In the genomic region with DNA sequence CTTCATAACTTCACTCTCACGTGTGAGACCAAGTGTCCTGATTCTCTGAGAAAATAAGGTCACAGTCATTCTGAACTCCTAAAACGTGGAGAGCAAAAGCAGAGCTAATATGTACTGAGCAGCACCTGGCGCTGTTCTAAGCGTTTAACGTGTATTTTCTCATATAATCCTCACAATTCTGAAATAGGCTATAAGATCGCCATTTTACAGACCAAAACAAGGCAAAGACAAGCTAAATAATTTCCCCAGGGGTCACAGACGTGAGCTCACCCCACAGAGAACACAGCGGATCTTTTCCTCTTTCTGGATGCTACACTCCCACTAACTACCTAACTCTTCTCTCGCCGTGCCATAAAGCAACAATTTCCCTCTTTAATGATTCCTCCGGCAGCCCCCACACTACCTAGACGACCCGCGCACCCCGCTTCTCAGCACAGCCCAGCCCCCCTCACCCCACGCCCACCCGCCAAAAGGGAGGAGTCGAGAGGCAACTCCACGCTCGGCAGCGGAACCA, we compare ENCODE assay signal across 1 cellular context.
TF ChIP-seq lines count a peak whose summit lies in the region.

No MANE protein-coding gene starts in this region.

TF ChIP-seq in K562, 482 proteins besides CTCF, POLR2A, EP300 and RAD21 (continued from another document and continues in another):
- 0 out of 2 replicates have a peak, but pooled peaks have one; percentile 21 for TF ChIP-seq ZNF41 (CRISPR knock-in tag; conservative IDR thresholded peaks at IDR 0.05)
- 0 out of 2 replicates have a peak, but pooled peaks have one; percentile 20 for TF ChIP-seq PHB2 (IDR thresholded peaks at IDR 0.05; ENCODE audit: low read depth)
- no peak for TF ChIP-seq BACH1 (tag; IDR thresholded peaks at IDR 0.05)
- TF ChIP-seq ZNF695 (CRISPR knock-in tag; IDR thresholded peaks at IDR 0.05) = no peak
- peak; percentile 47 for TF ChIP-seq TAF9B (IDR thresholded peaks at IDR 0.05; ENCODE audit: partially characterized antibody)
- TF ChIP-seq HDAC2 (IDR thresholded peaks at IDR 0.05) = 0 out of 2 replicates have a peak, but pooled peaks have one; percentile 14
- no peak for TF ChIP-seq RBM25 (IDR thresholded peaks at IDR 0.05; ENCODE audit: low read depth, low read length, severe bottlenecking)
- TF ChIP-seq SP1 (CRISPR knock-in tag; IDR thresholded peaks at IDR 0.05) = 0 out of 2 replicates have a peak, but pooled peaks have one; percentile 32
- TF ChIP-seq OTX1 (CRISPR knock-in tag; IDR thresholded peaks at IDR 0.05) = 0 out of 2 replicates have a peak, but pooled peaks have one; percentile 30
- TF ChIP-seq, protein P1, sequence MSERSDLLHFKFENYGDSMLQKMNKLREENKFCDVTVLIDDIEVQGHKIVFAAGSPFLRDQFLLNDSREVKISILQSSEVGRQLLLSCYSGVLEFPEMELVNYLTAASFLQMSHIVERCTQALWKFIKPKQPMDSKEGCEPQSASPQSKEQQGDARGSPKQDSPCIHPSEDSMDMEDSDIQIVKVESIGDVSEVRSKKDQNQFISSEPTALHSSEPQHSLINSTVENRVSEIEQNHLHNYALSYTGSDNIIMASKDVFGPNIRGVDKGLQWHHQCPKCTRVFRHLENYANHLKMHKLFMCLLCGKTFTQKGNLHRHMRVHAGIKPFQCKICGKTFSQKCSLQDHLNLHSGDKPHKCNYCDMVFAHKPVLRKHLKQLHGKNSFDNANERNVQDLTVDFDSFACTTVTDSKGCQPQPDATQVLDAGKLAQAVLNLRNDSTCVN (CRISPR knock-in tag; IDR thresholded peaks at IDR 0.05) = 0 out of 2 replicates have a peak, but pooled peaks have one; percentile 45
- TF ChIP-seq ARID1B (IDR thresholded peaks at IDR 0.05) = 0 out of 2 replicates have a peak, but pooled peaks have one; percentile 32
- 0 out of 2 replicates have a peak, but pooled peaks have one; percentile 58 for TF ChIP-seq GATAD2B (IDR thresholded peaks at IDR 0.05; ENCODE audit: borderline replicate concordance)
- peak; percentile 26; the same call in 1 of the 2 replicates for TF ChIP-seq LARP7 (IDR thresholded peaks at IDR 0.05)
- TF ChIP-seq, protein P2, sequence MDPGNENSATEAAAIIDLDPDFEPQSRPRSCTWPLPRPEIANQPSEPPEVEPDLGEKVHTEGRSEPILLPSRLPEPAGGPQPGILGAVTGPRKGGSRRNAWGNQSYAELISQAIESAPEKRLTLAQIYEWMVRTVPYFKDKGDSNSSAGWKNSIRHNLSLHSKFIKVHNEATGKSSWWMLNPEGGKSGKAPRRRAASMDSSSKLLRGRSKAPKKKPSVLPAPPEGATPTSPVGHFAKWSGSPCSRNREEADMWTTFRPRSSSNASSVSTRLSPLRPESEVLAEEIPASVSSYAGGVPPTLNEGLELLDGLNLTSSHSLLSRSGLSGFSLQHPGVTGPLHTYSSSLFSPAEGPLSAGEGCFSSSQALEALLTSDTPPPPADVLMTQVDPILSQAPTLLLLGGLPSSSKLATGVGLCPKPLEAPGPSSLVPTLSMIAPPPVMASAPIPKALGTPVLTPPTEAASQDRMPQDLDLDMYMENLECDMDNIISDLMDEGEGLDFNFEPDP (CRISPR knock-in tag; IDR thresholded peaks at IDR 0.05) = 0 out of 2 replicates have a peak, but pooled peaks have one; percentile 65
- TF ChIP-seq ELF4 (CRISPR knock-in tag; IDR thresholded peaks at IDR 0.05) = peak; percentile 64; the same call in 1 of the 2 replicates
- 0 out of 2 replicates have a peak, but pooled peaks have one; percentile 8 for TF ChIP-seq CC2D1A (IDR thresholded peaks at IDR 0.05)
- 0 out of 2 replicates have a peak, but pooled peaks have one; percentile 20 for TF ChIP-seq TCF7 (IDR thresholded peaks at IDR 0.05; ENCODE audit: borderline replicate concordance)
- TF ChIP-seq SMARCA4 (IDR thresholded peaks at IDR 0.05) = peak; percentile 27
- no peak for TF ChIP-seq HEY1 (CRISPR knock-in tag; IDR thresholded peaks at IDR 0.05; ENCODE audit: borderline replicate concordance)
- TF ChIP-seq, protein P3, sequence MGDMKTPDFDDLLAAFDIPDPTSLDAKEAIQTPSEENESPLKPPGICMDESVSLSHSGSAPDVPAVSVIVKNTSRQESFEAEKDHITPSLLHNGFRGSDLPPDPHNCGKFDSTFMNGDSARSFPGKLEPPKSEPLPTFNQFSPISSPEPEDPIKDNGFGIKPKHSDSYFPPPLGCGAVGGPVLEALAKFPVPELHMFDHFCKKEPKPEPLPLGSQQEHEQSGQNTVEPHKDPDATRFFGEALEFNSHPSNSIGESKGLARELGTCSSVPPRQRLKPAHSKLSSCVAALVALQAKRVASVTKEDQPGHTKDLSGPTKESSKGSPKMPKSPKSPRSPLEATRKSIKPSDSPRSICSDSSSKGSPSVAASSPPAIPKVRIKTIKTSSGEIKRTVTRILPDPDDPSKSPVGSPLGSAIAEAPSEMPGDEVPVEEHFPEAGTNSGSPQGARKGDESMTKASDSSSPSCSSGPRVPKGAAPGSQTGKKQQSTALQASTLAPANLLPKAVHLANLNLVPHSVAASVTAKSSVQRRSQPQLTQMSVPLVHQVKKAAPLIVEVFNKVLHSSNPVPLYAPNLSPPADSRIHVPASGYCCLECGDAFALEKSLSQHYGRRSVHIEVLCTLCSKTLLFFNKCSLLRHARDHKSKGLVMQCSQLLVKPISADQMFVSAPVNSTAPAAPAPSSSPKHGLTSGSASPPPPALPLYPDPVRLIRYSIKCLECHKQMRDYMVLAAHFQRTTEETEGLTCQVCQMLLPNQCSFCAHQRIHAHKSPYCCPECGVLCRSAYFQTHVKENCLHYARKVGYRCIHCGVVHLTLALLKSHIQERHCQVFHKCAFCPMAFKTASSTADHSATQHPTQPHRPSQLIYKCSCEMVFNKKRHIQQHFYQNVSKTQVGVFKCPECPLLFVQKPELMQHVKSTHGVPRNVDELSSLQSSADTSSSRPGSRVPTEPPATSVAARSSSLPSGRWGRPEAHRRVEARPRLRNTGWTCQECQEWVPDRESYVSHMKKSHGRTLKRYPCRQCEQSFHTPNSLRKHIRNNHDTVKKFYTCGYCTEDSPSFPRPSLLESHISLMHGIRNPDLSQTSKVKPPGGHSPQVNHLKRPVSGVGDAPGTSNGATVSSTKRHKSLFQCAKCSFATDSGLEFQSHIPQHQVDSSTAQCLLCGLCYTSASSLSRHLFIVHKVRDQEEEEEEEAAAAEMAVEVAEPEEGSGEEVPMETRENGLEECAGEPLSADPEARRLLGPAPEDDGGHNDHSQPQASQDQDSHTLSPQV (IDR thresholded peaks at IDR 0.05) = 0 out of 2 replicates have a peak, but pooled peaks have one; percentile 24
- 0 out of 2 replicates have a peak, but pooled peaks have one; percentile 5 for TF ChIP-seq TCF3 (CRISPR knock-in tag; IDR thresholded peaks at IDR 0.05)
- TF ChIP-seq ZNF830 (CRISPR knock-in tag; IDR thresholded peaks at IDR 0.05) = 0 out of 2 replicates have a peak, but pooled peaks have one; percentile 39
- peak; percentile 26; the same call in 1 of the 2 replicates for TF ChIP-seq ZNF12 (CRISPR knock-in tag; IDR thresholded peaks at IDR 0.05)
- 0 out of 2 replicates have a peak, but pooled peaks have one; percentile 11 for TF ChIP-seq HLTF (IDR thresholded peaks at IDR 0.05)
- 0 out of 2 replicates have a peak, but pooled peaks have one; percentile 15 for TF ChIP-seq ZNF644 (tag; IDR thresholded peaks at IDR 0.05; ENCODE audit: low read depth)
- TF ChIP-seq, protein P4, sequence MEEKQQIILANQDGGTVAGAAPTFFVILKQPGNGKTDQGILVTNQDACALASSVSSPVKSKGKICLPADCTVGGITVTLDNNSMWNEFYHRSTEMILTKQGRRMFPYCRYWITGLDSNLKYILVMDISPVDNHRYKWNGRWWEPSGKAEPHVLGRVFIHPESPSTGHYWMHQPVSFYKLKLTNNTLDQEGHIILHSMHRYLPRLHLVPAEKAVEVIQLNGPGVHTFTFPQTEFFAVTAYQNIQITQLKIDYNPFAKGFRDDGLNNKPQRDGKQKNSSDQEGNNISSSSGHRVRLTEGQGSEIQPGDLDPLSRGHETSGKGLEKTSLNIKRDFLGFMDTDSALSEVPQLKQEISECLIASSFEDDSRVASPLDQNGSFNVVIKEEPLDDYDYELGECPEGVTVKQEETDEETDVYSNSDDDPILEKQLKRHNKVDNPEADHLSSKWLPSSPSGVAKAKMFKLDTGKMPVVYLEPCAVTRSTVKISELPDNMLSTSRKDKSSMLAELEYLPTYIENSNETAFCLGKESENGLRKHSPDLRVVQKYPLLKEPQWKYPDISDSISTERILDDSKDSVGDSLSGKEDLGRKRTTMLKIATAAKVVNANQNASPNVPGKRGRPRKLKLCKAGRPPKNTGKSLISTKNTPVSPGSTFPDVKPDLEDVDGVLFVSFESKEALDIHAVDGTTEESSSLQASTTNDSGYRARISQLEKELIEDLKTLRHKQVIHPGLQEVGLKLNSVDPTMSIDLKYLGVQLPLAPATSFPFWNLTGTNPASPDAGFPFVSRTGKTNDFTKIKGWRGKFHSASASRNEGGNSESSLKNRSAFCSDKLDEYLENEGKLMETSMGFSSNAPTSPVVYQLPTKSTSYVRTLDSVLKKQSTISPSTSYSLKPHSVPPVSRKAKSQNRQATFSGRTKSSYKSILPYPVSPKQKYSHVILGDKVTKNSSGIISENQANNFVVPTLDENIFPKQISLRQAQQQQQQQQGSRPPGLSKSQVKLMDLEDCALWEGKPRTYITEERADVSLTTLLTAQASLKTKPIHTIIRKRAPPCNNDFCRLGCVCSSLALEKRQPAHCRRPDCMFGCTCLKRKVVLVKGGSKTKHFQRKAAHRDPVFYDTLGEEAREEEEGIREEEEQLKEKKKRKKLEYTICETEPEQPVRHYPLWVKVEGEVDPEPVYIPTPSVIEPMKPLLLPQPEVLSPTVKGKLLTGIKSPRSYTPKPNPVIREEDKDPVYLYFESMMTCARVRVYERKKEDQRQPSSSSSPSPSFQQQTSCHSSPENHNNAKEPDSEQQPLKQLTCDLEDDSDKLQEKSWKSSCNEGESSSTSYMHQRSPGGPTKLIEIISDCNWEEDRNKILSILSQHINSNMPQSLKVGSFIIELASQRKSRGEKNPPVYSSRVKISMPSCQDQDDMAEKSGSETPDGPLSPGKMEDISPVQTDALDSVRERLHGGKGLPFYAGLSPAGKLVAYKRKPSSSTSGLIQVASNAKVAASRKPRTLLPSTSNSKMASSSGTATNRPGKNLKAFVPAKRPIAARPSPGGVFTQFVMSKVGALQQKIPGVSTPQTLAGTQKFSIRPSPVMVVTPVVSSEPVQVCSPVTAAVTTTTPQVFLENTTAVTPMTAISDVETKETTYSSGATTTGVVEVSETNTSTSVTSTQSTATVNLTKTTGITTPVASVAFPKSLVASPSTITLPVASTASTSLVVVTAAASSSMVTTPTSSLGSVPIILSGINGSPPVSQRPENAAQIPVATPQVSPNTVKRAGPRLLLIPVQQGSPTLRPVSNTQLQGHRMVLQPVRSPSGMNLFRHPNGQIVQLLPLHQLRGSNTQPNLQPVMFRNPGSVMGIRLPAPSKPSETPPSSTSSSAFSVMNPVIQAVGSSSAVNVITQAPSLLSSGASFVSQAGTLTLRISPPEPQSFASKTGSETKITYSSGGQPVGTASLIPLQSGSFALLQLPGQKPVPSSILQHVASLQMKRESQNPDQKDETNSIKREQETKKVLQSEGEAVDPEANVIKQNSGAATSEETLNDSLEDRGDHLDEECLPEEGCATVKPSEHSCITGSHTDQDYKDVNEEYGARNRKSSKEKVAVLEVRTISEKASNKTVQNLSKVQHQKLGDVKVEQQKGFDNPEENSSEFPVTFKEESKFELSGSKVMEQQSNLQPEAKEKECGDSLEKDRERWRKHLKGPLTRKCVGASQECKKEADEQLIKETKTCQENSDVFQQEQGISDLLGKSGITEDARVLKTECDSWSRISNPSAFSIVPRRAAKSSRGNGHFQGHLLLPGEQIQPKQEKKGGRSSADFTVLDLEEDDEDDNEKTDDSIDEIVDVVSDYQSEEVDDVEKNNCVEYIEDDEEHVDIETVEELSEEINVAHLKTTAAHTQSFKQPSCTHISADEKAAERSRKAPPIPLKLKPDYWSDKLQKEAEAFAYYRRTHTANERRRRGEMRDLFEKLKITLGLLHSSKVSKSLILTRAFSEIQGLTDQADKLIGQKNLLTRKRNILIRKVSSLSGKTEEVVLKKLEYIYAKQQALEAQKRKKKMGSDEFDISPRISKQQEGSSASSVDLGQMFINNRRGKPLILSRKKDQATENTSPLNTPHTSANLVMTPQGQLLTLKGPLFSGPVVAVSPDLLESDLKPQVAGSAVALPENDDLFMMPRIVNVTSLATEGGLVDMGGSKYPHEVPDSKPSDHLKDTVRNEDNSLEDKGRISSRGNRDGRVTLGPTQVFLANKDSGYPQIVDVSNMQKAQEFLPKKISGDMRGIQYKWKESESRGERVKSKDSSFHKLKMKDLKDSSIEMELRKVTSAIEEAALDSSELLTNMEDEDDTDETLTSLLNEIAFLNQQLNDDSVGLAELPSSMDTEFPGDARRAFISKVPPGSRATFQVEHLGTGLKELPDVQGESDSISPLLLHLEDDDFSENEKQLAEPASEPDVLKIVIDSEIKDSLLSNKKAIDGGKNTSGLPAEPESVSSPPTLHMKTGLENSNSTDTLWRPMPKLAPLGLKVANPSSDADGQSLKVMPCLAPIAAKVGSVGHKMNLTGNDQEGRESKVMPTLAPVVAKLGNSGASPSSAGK (IDR thresholded peaks at IDR 0.05) = peak; percentile 14; the same call in 1 of the 2 replicates
- TF ChIP-seq NCOA6 (IDR thresholded peaks at IDR 0.05) = 0 out of 2 replicates have a peak, but pooled peaks have one; percentile 59
- TF ChIP-seq HMGN3 (IDR thresholded peaks at IDR 0.05; ENCODE audit: borderline replicate concordance, extremely low read depth, insufficient read length, low read depth, low read length) = no peak
- TF ChIP-seq, protein P5, sequence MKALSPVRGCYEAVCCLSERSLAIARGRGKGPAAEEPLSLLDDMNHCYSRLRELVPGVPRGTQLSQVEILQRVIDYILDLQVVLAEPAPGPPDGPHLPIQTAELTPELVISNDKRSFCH (CRISPR knock-in tag; IDR thresholded peaks at IDR 0.05) = no peak
- TF ChIP-seq, protein P5 (tag; IDR thresholded peaks at IDR 0.05) = no peak
